Comparison of ENCODE assay signal across 8 cellular contexts in the genomic region with DNA sequence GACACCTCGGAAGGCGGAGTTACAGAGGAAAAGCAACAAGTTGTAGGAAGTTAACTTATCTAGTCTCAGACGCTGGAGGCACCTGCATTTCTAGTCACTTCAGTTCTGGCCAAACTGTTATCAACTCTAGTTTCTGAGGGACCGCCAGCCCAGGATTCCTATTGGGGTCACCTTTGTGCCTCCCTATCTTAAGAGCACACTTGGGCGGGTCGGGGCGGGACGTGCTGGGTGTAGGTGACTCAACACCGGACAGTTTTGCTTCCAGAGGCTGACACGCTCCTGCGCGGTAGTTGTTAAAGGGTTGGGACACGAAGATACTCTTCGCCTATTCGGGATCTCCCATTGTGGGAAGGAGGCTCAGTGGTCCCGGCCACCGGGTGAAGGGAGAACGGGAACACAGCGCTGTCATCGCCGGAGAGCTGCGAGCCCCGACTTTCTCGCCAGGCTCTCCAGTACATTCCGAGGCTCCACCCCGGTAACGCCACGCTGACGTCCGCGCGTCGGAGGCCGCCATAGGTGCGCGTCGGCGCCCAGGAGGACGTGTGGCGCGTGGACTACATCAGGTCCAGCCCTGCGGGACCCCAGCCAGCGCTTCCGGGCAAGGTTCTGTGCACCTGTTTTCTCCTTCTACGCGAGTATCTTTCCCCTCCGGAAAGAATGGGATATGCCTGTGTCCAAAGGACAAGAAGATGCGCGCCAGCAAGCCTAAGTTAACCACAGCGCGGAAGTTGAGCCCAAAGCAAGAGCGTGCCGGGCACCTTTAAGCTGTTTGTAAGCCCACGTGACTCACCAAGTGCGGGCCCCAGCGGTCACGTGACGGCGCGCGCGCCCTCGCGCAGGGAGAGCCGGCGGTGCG. TPM values are rescaled to one million over a fixed set of nuclear protein-coding genes. Genes with fewer than 3 reads are reported as not detected.
DNase-seq lines count a peak whose midpoint lies in the region; ATAC-seq and TF ChIP-seq lines count a peak whose summit lies in the region.

KDM4C (plus strand) TSS at position 842 of the 856 bp plus-strand sequence. CDS start 35,016 bp downstream, outside the sequence.

- peaks cover 8 to 52% (median 28%) of the 10 kb centered on the region in 6 donors for H3K4me1 ChIP-seq in spleen

- no peaks in the 10 kb centered on the region; the same call in 1 of the 2 replicates for H3K9me3 ChIP-seq in AG04450 (ENCODE audit: control insufficient read depth, insufficient read depth, low read length)
- no peaks in the 10 kb centered on the region for H3K9me3 ChIP-seq in spleen

- WGBS in spleen, 5 donors, result 0 to 1% (median 1%) methylated on average over 42 to 67 of the region's 67 CpGs

- H3K27me3 ChIP-seq in AG04450 (ENCODE audit: control insufficient read depth, insufficient read depth, low read length) (no peaks in the 10 kb centered on the region), spleen (replicated peaks in 1 of 7) (no peaks in the 10 kb centered on the region)

- TF ChIP-seq CTCF in AG04450 (IDR thresholded peaks at IDR 0.05; ENCODE audit: low read depth, low read length), result no peak
- no peak for TF ChIP-seq CTCF in spleen (IDR thresholded peaks at IDR 0.05 in 8 of 11, conservative IDR thresholded peaks at IDR 0.05 in 3 of 11)

- TF ChIP-seq POLR2A in spleen (IDR thresholded peaks at IDR 0.05), result peak; percentile 28 to 83 (median 77)

- ATAC-seq in GM18907 (IDR thresholded peaks at IDR 0.05; ENCODE audit: unreplicated experiment) (peak; percentile 84), HG03139 (IDR thresholded peaks at IDR 0.05; ENCODE audit: unreplicated experiment) (peak; percentile 69)

- CTCF ChIA-PET in AG04450 (lab: Charles Lee), result interaction anchor here (0.7 to 1.7 kb wide), 2 partner anchors 18 to 1701 kb away, joined by 3 to 8 read pairs; no protein-coding TSS in a partner anchor

- H3K36me3 ChIP-seq in spleen, result no peaks in the 10 kb centered on the region

- intact Hi-C loops in spleen (cut with DNase I; ENCODE audit: low total_unique reads), result no loop called here

- DNase-seq in AG04450 (ENCODE audit: low read depth, low spot score) (peak; percentile 84), NCI-H2227 treated with DMSO at 0.1 percent for 48 hours (lab: John Stamatoyannopoulos, UW) (peak; percentile 97), inferior parietal cortex (ENCODE audit: extremely low spot score) (peak; percentile 94), spleen (peak; percentile 98)
- peak; percentile 87 for DNase-seq in activated CD4-positive, CD25-positive, alpha-beta regulatory T cell treated with anti-CD3 and anti-CD28 coated beads, Interleukin-2, amount 50 U/mL, for 16 hours (ENCODE audit: low read depth, low spot score)
- DNase-seq in central memory CD4-positive, alpha-beta T cell, result peak; percentile 94

- POLR2A ChIA-PET in AG04450 (lab: Yijun Ruan, JAX), result interaction anchor here (0.7 to 2.0 kb wide), 5 partner anchors 13 to 344 kb away, joined by 3 to 7 read pairs (median 4); partner anchors contain the start of gene UHRF2

- peak within 1 kb of the TSS; percentile 99 for H3K27ac ChIP-seq in AG04450 (ENCODE audit: low read depth, low read length)
- peak within 1 kb of the TSS; percentile 93 to 100 (median 98) for H3K27ac ChIP-seq in spleen

- H3K4me3 ChIP-seq in AG04450 (ENCODE audit: low read depth, low read length), result peak within 1 kb of the TSS; percentile 96
- peak within 1 kb of the TSS; percentile 52 to 99 (median 91) for H3K4me3 ChIP-seq in spleen

RNA-seq across cellular contexts. Expression of gene KDM4C, which starts in this region (rescaled TPM):
- polyA plus RNA-seq in AG04450 (2011; rRNA removed) (11.4 and 12.1 TPM in 2 replicates), spleen (10 to 100 TPM; 11.1 to 12.7 (median 11.8) TPM)
- 39.8 and 40.7 TPM in 2 replicates for polyA minus RNA-seq in AG04450 (2011; rRNA and poly(A)+ RNA removed)
- 10 to 100 TPM; 51.6 to 85.5 (median 66.9) TPM for total RNA-seq in spleen

Comparison
In these comparisons a context has a peak if more than half of its experiments do, and no peak if none do; other contexts are left out.
1. Peak in every context shown above with its lines: DNase-seq, ATAC-seq, H3K4me3 ChIP-seq and H3K27ac ChIP-seq.